Comparison of ENCODE assay signal across 8 cellular contexts in genomic region chr11:827146-827860, GRCh38. TPM values are rescaled to one million over a fixed set of nuclear protein-coding genes. Genes with fewer than 3 reads are reported as not detected.
DNase-seq lines count a peak whose midpoint lies in the region; ATAC-seq, FAIRE-seq and TF ChIP-seq lines count a peak whose summit lies in the region.

No MANE protein-coding gene starts in this region.

- peak overlapping the region in 1 of 6 donors; percentile 83 for H3K27ac Mint-ChIP-seq in naive B cell

- peaks cover 72% of the 10 kb centered on the region for H3K27me3 ChIP-seq in HUES6 (ENCODE audit: control insufficient read depth, insufficient read depth, low read length)
- H3K27me3 ChIP-seq in BE2C, result peaks cover 35% of the 10 kb centered on the region

- no peaks in the 10 kb centered on the region for H3K9me3 Mint-ChIP-seq in naive B cell

- H3K36me3 Mint-ChIP-seq in naive B cell, result peaks cover 0 to 7% of the 10 kb centered on the region in 2 donors

- peaks cover 10% of the 10 kb centered on the region; the same call in 1 of the 2 replicates for H3K36me3 ChIP-seq in HUES6 (ENCODE audit: control insufficient read depth, insufficient read depth, low read length)
- H3K36me3 ChIP-seq in BE2C, result no peaks in the 10 kb centered on the region

- DNase-seq in NCI-H748 (lab: John Stamatoyannopoulos, UW; ENCODE audit: unreplicated experiment), result peak; percentile 33
- no peak for DNase-seq in NCI-H748 treated with DMSO at 0.1 percent for 48 hours (lab: John Stamatoyannopoulos, UW)
- DNase-seq in T47D (ENCODE audit: low read depth in 1 of 2, low spot score in 1 of 2), result peak; percentile 17 to 79
- no peak for DNase-seq in naive B cell
- no peak for DNase-seq in D721Med (ENCODE audit: insufficient read length, low spot score)
- DNase-seq in BE2C, result no peak
- no peak for DNase-seq in stimulated activated CD4-positive, alpha-beta T cell treated with anti-CD3 and anti-CD28 coated beads, Interleukin-2, amount 100 ng/mL, for 24 hours

- H3K4me3 ChIP-seq in HUES6 (ENCODE audit: low read depth, low read length), result peak overlapping the region; percentile 51
- H3K4me3 ChIP-seq in BE2C (ENCODE audit: low read depth, low read length), result no peak overlapping the region

- H3K27me3 Mint-ChIP-seq in naive B cell, result peaks cover 11 to 43% (median 29%) of the 10 kb centered on the region in 3 donors

- TF ChIP-seq CTCF in D721Med (IDR thresholded peaks at IDR 0.05; ENCODE audit: insufficient read depth, missing control alignments) (no peak), BE2C (IDR thresholded peaks at IDR 0.05; ENCODE audit: low read depth, low read length) (no peak)

- FAIRE-seq in D721Med (lab: Jason Lieb, UNC), result no peak

- H3K27ac ChIP-seq in HUES6 (ENCODE audit: low read depth, low read length), result no peak overlapping the region

- H3K4me3 Mint-ChIP-seq in naive B cell, result peak overlapping the region; percentile 74 to 93 (median 86)

- H3K9ac ChIP-seq in HUES6 (ENCODE audit: low read length), result peak overlapping the region; percentile 4

- in situ Hi-C loops in T47D (cut with HindIII; ENCODE audit: low pct_unique_long_range_greater_than_20kb, low sequenced_read_pairs), result no loop called here

- peak; percentile 12 to 20 for ATAC-seq in naive B cell (ENCODE audit: low read depth in 2 of 2)

- no peaks in the 10 kb centered on the region for H3K9me3 ChIP-seq in HUES6 (ENCODE audit: control insufficient read depth, insufficient read depth, low read depth, low read length)
- no peaks in the 10 kb centered on the region for H3K9me3 ChIP-seq in BE2C

- H3K4me1 ChIP-seq in HUES6 (ENCODE audit: control insufficient read depth, insufficient read depth, low read length), result peaks cover 46% of the 10 kb centered on the region
- H3K4me1 ChIP-seq in BE2C, result peaks cover 15% of the 10 kb centered on the region

- peaks cover 29 to 45% (median 32%) of the 10 kb centered on the region in 3 donors for H3K4me1 Mint-ChIP-seq in naive B cell

RNA-seq across cellular contexts. Expression of gene CRACR2B, which starts 0.4 kb away (rescaled TPM):
- under 1 TPM in 3 of 6 donors, not detected in 3; 0.41 to 1.00 (median 0.55) TPM for polyA plus RNA-seq in naive B cell (ENCODE audit: low read depth in 6 of 6)
- 1.8 TPM for polyA plus RNA-seq in BE2C (2012; ENCODE audit: insufficient read depth, insufficient read length, low read depth)

RNA-seq across cellular contexts. Expression of gene CD151, which starts 5.4 kb away (rescaled TPM):
- 1 to 10 TPM; 1.2 to 5.8 (median 3.2) TPM for polyA plus RNA-seq in naive B cell (ENCODE audit: low read depth in 6 of 6)
- polyA plus RNA-seq in BE2C (2012; ENCODE audit: insufficient read depth, insufficient read length, low read depth), result 89.3 TPM

RNA-seq across cellular contexts. Expression of gene PNPLA2, which starts 8.6 kb away (rescaled TPM):
- 10 to 100 TPM; 13.0 to 49.9 (median 26.9) TPM for polyA plus RNA-seq in naive B cell (ENCODE audit: low read depth in 6 of 6)
- 92.2 TPM for polyA plus RNA-seq in BE2C (2012; ENCODE audit: insufficient read depth, insufficient read length, low read depth)

RNA-seq across cellular contexts. Expression of gene POLR2L, which starts 15.0 kb away (rescaled TPM):
- 10 to 100 TPM; 41.3 to 68.4 (median 55.9) TPM for polyA plus RNA-seq in naive B cell (ENCODE audit: low read depth in 6 of 6)
- polyA plus RNA-seq in BE2C (2012; ENCODE audit: insufficient read depth, insufficient read length, low read depth), result 712 TPM

RNA-seq across cellular contexts. Expression of gene TSPAN4, which starts 15.3 kb away (rescaled TPM):
- polyA plus RNA-seq in naive B cell (ENCODE audit: low read depth in 6 of 6), result 1 to 10 TPM in 5 of 6 donors, not detected in 1; 1.5 to 3.4 (median 2.8) TPM
- 60.8 TPM for polyA plus RNA-seq in BE2C (2012; ENCODE audit: insufficient read depth, insufficient read length, low read depth)

Comparison
In these comparisons a context has a peak if more than half of its experiments do, and no peak if none do; other contexts are left out.
1. DNase-seq: peak in NCI-H748 (single experiment) and T47D (2 of 2); none in NCI-H748 treated with DMSO at 0.1 percent for 48 hours (single experiment), naive B cell (single experiment), D721Med (single experiment), BE2C (single experiment) and stimulated activated CD4-positive, alpha-beta T cell treated with anti-CD3 and anti-CD28 coated beads, Interleukin-2, amount 100 ng/mL, for 24 hours (0 of 2).